ENCODE assay signal across 24 cellular contexts in the genomic region with DNA sequence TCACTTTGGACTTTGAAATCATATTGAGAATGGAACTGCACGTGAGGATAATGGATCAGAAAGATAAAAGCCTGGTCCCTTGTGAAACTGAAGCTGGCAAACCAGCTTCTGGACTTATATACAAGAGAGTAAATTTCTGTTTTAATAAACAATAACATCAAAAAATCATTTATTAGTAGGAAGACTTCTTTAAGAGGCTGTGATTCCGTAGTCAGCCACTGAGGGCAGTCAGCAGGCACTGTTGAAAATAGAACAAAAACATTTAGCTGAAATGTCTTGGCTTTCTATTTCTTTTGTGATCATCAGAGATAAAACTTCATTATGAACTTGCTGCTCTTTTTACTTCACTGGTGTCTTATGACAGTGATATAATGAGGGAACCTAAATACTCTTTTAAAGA.
"Had no signal": no experiment of that assay in that cellular context is flagged by ENCODE, and none has a peak within 500 bp of the region (broad histone marks: within the 10 kb centered on the region; RNA-seq: fewer than 3 reads in every experiment).

No MANE protein-coding gene starts in this region.

- H3K36me3 Mint-ChIP-seq: mesothelial cell of epicardium; naive thymus-derived CD4-positive, alpha-beta T cell; stimulated activated naive B cell treated with anti-CD40 and anti-IgM and Interleukin-4, amounts not matched to agents 10 μg/mL and 1 μg/mL and 100 μg/mL, for 72 hours had no signal

- H3K4me3 Mint-ChIP-seq: dendritic cell treated with granulocyte-macrophage colony-stimulating factor and Interleukin-4, amounts not matched to agents 40 ng/mL and 50 ng/mL, for 4 days; mesothelial cell of epicardium; naive thymus-derived CD4-positive, alpha-beta T cell; nephron; stimulated activated naive B cell treated with anti-CD40 and anti-IgM and Interleukin-4, amounts not matched to agents 10 μg/mL and 1 μg/mL and 100 μg/mL, for 72 hours; stimulated activated naive CD8-positive, alpha-beta T cell treated with anti-CD3 and anti-CD28 coated beads, Interleukin-15, Interleukin-2, amounts not matched to agents 100 ng/mL and 50 ng/mL, for 24 hours had no signal

- DNase-seq: colonic mucosa; effector CD8-positive, alpha-beta T cell; erythroblast; esophagus squamous epithelium; head of caudate nucleus; left cardiac atrium; left lung; mesenchymal stem cell; naive thymus-derived CD4-positive, alpha-beta T cell; pancreas; right lobe of liver; small intestine; stimulated activated CD4-positive, alpha-beta T cell treated with anti-CD3 and anti-CD28 coated beads, Interleukin-15, amount 100 ng/mL, for 24 hours; stimulated activated CD4-positive, alpha-beta T cell treated with anti-CD3 and anti-CD28 coated beads, Interleukin-2, amount 100 ng/mL, for 48 hours; stimulated activated naive B cell treated with anti-CD40 and anti-IgM and Interleukin-4, amounts not matched to agents 10 μg/mL and 1 μg/mL and 100 μg/mL, for 72 hours; upper lobe of right lung; uterus had no signal

- H3K27ac Mint-ChIP-seq: dendritic cell treated with granulocyte-macrophage colony-stimulating factor and Interleukin-4, amounts not matched to agents 40 ng/mL and 50 ng/mL, for 4 days; mesothelial cell of epicardium; naive thymus-derived CD4-positive, alpha-beta T cell; nephron; stimulated activated naive B cell treated with anti-CD40 and anti-IgM and Interleukin-4, amounts not matched to agents 10 μg/mL and 1 μg/mL and 100 μg/mL, for 72 hours; stimulated activated naive CD8-positive, alpha-beta T cell treated with anti-CD3 and anti-CD28 coated beads, Interleukin-15, Interleukin-2, amounts not matched to agents 100 ng/mL and 50 ng/mL, for 24 hours had no signal

- H3K4me1 Mint-ChIP-seq: mesothelial cell of epicardium; naive thymus-derived CD4-positive, alpha-beta T cell; nephron; stimulated activated naive B cell treated with anti-CD40 and anti-IgM and Interleukin-4, amounts not matched to agents 10 μg/mL and 1 μg/mL and 100 μg/mL, for 72 hours had no signal

- H3K27me3 Mint-ChIP-seq: dendritic cell treated with granulocyte-macrophage colony-stimulating factor and Interleukin-4, amounts not matched to agents 40 ng/mL and 50 ng/mL, for 4 days; naive thymus-derived CD4-positive, alpha-beta T cell; stimulated activated naive B cell treated with anti-CD40 and anti-IgM and Interleukin-4, amounts not matched to agents 10 μg/mL and 1 μg/mL and 100 μg/mL, for 72 hours had no signal

- H3K27ac ChIP-seq: colonic mucosa, esophagus squamous epithelium, left lung, neutrophil, pancreas, right lobe of liver, thoracic aorta, tibial nerve, upper lobe of right lung, uterus had no signal

- ATAC-seq: left cardiac atrium; left lung; naive thymus-derived CD4-positive, alpha-beta T cell; pancreas; right lobe of liver; stimulated activated naive B cell treated with anti-CD40 and anti-IgM and Interleukin-4, amounts not matched to agents 10 μg/mL and 1 μg/mL and 100 μg/mL, for 72 hours; upper lobe of right lung had no signal

- H3K9me3 Mint-ChIP-seq: mesothelial cell of epicardium, nephron had no signal
